14 cellular contexts compared by ENCODE assay signal in genomic region chr5:54643679-54644078, GRCh38.
DNase-seq lines count a peak whose midpoint lies in the region; ATAC-seq and TF ChIP-seq lines count a peak whose summit lies in the region.
"Had no signal": no experiment of that assay in that cellular context is flagged by ENCODE, and none has a peak within 500 bp of the region (broad histone marks: within the 10 kb centered on the region; RNA-seq: fewer than 3 reads in every experiment).

No MANE protein-coding gene starts in this region.

- no peaks in the 10 kb centered on the region for H3K27me3 ChIP-seq in fibroblast of lung (ENCODE audit: control insufficient read depth, insufficient read depth, low read length)
- H3K27me3 ChIP-seq: BE2C had no signal

- peaks cover 60% of the 10 kb centered on the region for H3K4me1 Mint-ChIP-seq in activated CD4-positive, alpha-beta T cell treated with anti-CD3 and anti-CD28 coated beads, Interleukin-2, amount 10 ng/mL, durations not matched to agents 7 days and 5 days
- peaks cover 44% of the 10 kb centered on the region for H3K4me1 Mint-ChIP-seq in stimulated activated memory B cell treated with anti-CD40 and anti-IgM and Interleukin-4, amounts not matched to agents 10 μg/mL and 1 μg/mL and 100 μg/mL, for 72 hours

- H3K9ac ChIP-seq in fibroblast of lung (ENCODE audit: insufficient read depth, low read length): no peak overlapping the region

- peaks cover 4% of the 10 kb centered on the region for H3K9me3 Mint-ChIP-seq in activated CD4-positive, alpha-beta T cell treated with anti-CD3 and anti-CD28 coated beads, Interleukin-2, amount 10 ng/mL, durations not matched to agents 7 days and 5 days
- H3K9me3 Mint-ChIP-seq in stimulated activated memory B cell treated with anti-CD40 and anti-IgM and Interleukin-4, amounts not matched to agents 10 μg/mL and 1 μg/mL and 100 μg/mL, for 72 hours: peaks cover 4% of the 10 kb centered on the region

- peaks cover 12% of the 10 kb centered on the region for H3K36me3 Mint-ChIP-seq in activated CD4-positive, alpha-beta T cell treated with anti-CD3 and anti-CD28 coated beads, Interleukin-2, amount 10 ng/mL, durations not matched to agents 7 days and 5 days (ENCODE audit: low read depth)
- H3K36me3 Mint-ChIP-seq in stimulated activated memory B cell treated with anti-CD40 and anti-IgM and Interleukin-4, amounts not matched to agents 10 μg/mL and 1 μg/mL and 100 μg/mL, for 72 hours: peaks cover 5% of the 10 kb centered on the region

- no peak for TF ChIP-seq CTCF in fibroblast of lung (conservative IDR thresholded peaks at IDR 0.05 in 1 of 2, IDR thresholded peaks at IDR 0.05 in 1 of 2; ENCODE audit: low read depth in 1 of 2, low read length in 2 of 2)

- CTCF ChIA-PET in activated CD4-positive, alpha-beta T cell treated with anti-CD3 and anti-CD28 coated beads, Interleukin-2, amount 10 ng/mL, durations not matched to agents 7 days and 5 days (lab: Charles Lee): interaction anchor here (1.2 kb wide), 1 partner anchor 30 kb away, joined by 3 read pairs; no protein-coding TSS in a partner anchor

- H3K27me3 Mint-ChIP-seq in activated CD4-positive, alpha-beta T cell treated with anti-CD3 and anti-CD28 coated beads, Interleukin-2, amount 10 ng/mL, durations not matched to agents 7 days and 5 days: no peaks in the 10 kb centered on the region
- H3K27me3 Mint-ChIP-seq in stimulated activated memory B cell treated with anti-CD40 and anti-IgM and Interleukin-4, amounts not matched to agents 10 μg/mL and 1 μg/mL and 100 μg/mL, for 72 hours: no peaks in the 10 kb centered on the region
- H3K27me3 Mint-ChIP-seq: central memory CD8-positive, alpha-beta T cell; memory B cell had no signal

- ATAC-seq in stimulated activated memory B cell treated with anti-CD40 and anti-IgM and Interleukin-4, amounts not matched to agents 10 μg/mL and 1 μg/mL and 100 μg/mL, for 72 hours: no peak
- ATAC-seq: right cardiac atrium had no signal

- H2AFZ ChIP-seq in fibroblast of lung (ENCODE audit: low read length): no peak overlapping the region

- H3K9me3 ChIP-seq in fibroblast of lung (ENCODE audit: control insufficient read depth, insufficient read depth, low read depth, low read length): no peaks in the 10 kb centered on the region
- H3K9me3 ChIP-seq: BE2C had no signal

- H3K79me2 ChIP-seq in fibroblast of lung (ENCODE audit: control insufficient read depth, insufficient read depth, low read length): no peaks in the 10 kb centered on the region

- H3K27ac Mint-ChIP-seq in activated CD4-positive, alpha-beta T cell treated with anti-CD3 and anti-CD28 coated beads, Interleukin-2, amount 10 ng/mL, durations not matched to agents 7 days and 5 days: peak overlapping the region; percentile 37
- H3K27ac Mint-ChIP-seq in stimulated activated memory B cell treated with anti-CD40 and anti-IgM and Interleukin-4, amounts not matched to agents 10 μg/mL and 1 μg/mL and 100 μg/mL, for 72 hours: peak overlapping the region; percentile 83

- POLR2A ChIA-PET in activated CD4-positive, alpha-beta T cell treated with anti-CD3 and anti-CD28 coated beads, Interleukin-2, amount 10 ng/mL, durations not matched to agents 7 days and 5 days (lab: Charles Lee): no interaction called here

- no peak overlapping the region for H3K4me2 ChIP-seq in fibroblast of lung (ENCODE audit: extremely low read depth, insufficient read depth, low read length)

- H3K4me1 ChIP-seq in fibroblast of lung (ENCODE audit: control insufficient read depth, extremely low read depth, insufficient read depth, low read length): peaks cover 31% of the 10 kb centered on the region

- H4K20me1 ChIP-seq in fibroblast of lung (ENCODE audit: control insufficient read depth, extremely low read depth, insufficient read depth, low read length): no peaks in the 10 kb centered on the region

- H3K36me3 ChIP-seq in fibroblast of lung (ENCODE audit: control insufficient read depth, insufficient read depth, low read length): no peaks in the 10 kb centered on the region
- H3K36me3 ChIP-seq: BE2C had no signal

- H3K4me3 ChIP-seq in fibroblast of lung (replicated peaks in 1 of 4; ENCODE audit: control extremely low read depth in 1 of 4, insufficient read depth in 1 of 4, low read depth in 3 of 4, low read length in 4 of 4): no peak overlapping the region

- no peak for DNase-seq in activated CD4-positive, alpha-beta T cell treated with anti-CD3 and anti-CD28 coated beads, Interleukin-2, amount 10 ng/mL, durations not matched to agents 7 days and 5 days
- no peak for DNase-seq in activated CD4-positive, alpha-beta T cell treated with anti-CD3 and anti-CD28 coated beads, Interleukin-2, amount 50 U/mL, for 48 hours
- DNase-seq in RPMI7951 (ENCODE audit: low read depth) (peak; percentile 62), fibroblast of lung (ENCODE audit: low read depth in 2 of 2) (peak; percentile 75 to 88), islet precursor cell (no peak), NCI-H1105 (lab: John Stamatoyannopoulos, UW) (no peak), AML-193 (lab: John Stamatoyannopoulos, UW) (no peak)
- DNase-seq: activated T-cell treated with anti-CD3 and anti-CD28 coated beads, Interleukin-2, amount 50 U/mL, for 48 hours; BE2C; NCI-H1436 treated with DMSO at 0.1 percent for 48 hours; right cardiac atrium had no signal

- H3K27ac ChIP-seq in fibroblast of lung (ENCODE audit: insufficient read depth, low read length): peak overlapping the region; percentile 18

- no peak overlapping the region for H3K4me3 Mint-ChIP-seq in activated CD4-positive, alpha-beta T cell treated with anti-CD3 and anti-CD28 coated beads, Interleukin-2, amount 10 ng/mL, durations not matched to agents 7 days and 5 days
- H3K4me3 Mint-ChIP-seq in stimulated activated memory B cell treated with anti-CD40 and anti-IgM and Interleukin-4, amounts not matched to agents 10 μg/mL and 1 μg/mL and 100 μg/mL, for 72 hours: no peak overlapping the region
- H3K4me3 Mint-ChIP-seq: memory B cell had no signal

Comparison
In these comparisons a context has a peak if more than half of its experiments do, and no peak if none do; other contexts are left out.
1. DNase-seq: peak in RPMI7951 (single experiment) and fibroblast of lung (2 of 2); none in activated CD4-positive, alpha-beta T cell treated with anti-CD3 and anti-CD28 coated beads, Interleukin-2, amount 10 ng/mL, durations not matched to agents 7 days and 5 days (single experiment), activated CD4-positive, alpha-beta T cell treated with anti-CD3 and anti-CD28 coated beads, Interleukin-2, amount 50 U/mL, for 48 hours (0 of 2), islet precursor cell (single experiment), NCI-H1105 (single experiment) and AML-193 (0 of 2).